ENCODE assay signal across 8 cellular contexts in the genomic region with DNA sequence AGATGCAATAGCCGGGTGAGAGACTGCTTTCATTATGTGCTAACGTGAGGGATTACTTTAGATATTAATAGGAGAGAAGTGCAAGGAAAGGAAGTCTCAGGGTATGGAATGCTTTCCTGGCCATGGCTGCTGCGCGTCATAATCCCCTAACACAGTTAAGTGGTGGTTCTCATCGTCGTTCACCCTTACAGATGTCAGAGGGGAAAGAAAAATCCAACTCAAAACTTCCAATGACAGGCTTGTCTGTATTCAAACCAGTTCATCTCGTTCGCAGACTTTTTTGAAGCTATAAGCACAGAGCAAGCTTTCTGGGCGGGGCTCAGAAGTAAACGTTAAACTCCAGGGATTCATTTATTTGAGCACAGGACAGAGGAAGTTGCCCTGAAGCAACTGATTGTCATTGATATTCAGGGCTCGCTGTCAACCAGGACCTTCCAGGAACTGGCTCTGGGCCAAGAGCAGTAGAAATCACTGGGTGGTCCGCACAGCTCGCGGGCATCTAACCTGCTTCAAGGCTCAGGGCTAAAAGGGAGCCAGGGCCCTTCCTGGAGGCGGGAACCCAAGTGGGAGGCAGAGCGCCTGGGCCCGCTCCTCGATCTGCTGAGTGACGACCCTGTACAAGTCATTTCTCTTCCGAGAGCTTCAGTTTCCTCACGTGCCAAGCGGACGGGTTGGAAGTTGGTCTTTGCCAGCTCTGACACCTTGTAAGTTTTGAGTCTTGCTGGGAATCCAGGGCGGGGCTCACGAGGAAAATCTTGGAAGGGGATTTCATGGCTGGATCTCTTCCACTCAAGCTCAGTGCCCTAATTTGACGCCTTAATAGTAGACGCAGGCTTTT. TPM values are rescaled to one million over a fixed set of nuclear protein-coding genes. Genes with fewer than 3 reads are reported as not detected.
DNase-seq lines count a peak whose midpoint lies in the region; ATAC-seq and TF ChIP-seq lines count a peak whose summit lies in the region.

No MANE protein-coding gene starts in this region.

- no peaks in the 10 kb centered on the region for H3K36me3 ChIP-seq in OCI-LY3 (replicated peaks; ENCODE audit: low read depth, low read length)

- H3K79me2 ChIP-seq in OCI-LY3 (ENCODE audit: low read length): peaks cover 7% of the 10 kb centered on the region; the same call in 1 of the 2 replicates

- no peaks in the 10 kb centered on the region; the same call in 1 of the 2 replicates for H4K20me1 ChIP-seq in OCI-LY3 (ENCODE audit: insufficient read depth, low read length)

- peak overlapping the region; percentile 93 for H3K4me2 ChIP-seq in OCI-LY3 (ENCODE audit: low read length)

- TF ChIP-seq CTCF in OCI-LY3 (IDR thresholded peaks at IDR 0.05; ENCODE audit: low read depth, low read length): no peak

- intact Hi-C loops in left colon (cut with DNase I, micrococcal nuclease): loop anchor here in 1 of 2 donors (10.0 kb wide), 1 partner anchor 408 kb away; the partner anchor contains the start of gene BCL6

- peak overlapping the region; percentile 87 for H2AFZ ChIP-seq in OCI-LY3 (ENCODE audit: low read depth, low read length)

- H3K4me1 ChIP-seq in OCI-LY3 (ENCODE audit: low read length): peaks cover 16% of the 10 kb centered on the region

- no peaks in the 10 kb centered on the region for H3K27me3 ChIP-seq in OCI-LY3 (ENCODE audit: low read depth, low read length)

- H3K9me3 ChIP-seq in OCI-LY3 (ENCODE audit: insufficient read depth, low read length): no peaks in the 10 kb centered on the region

- 0 out of 2 replicates have a peak overlapping the region, but pooled peaks have one; percentile 56 for H3K27ac ChIP-seq in OCI-LY3 (ENCODE audit: low read length)
- peak overlapping the region; percentile 78 for H3K27ac ChIP-seq in cingulate gyrus (ENCODE audit: low read depth, low read length)
- peak overlapping the region; percentile 74 for H3K27ac ChIP-seq in substantia nigra (ENCODE audit: low read depth, low read length, poor library complexity, severe bottlenecking)

- peak overlapping the region; percentile 87 for H3K9ac ChIP-seq in OCI-LY3 (ENCODE audit: low read length)

- peak overlapping the region; percentile 84 for H3K4me3 ChIP-seq in OCI-LY3 (ENCODE audit: low read length)

- ATAC-seq in left colon (peak; percentile 48), HG03175 (IDR thresholded peaks at IDR 0.05; ENCODE audit: unreplicated experiment) (no peak)

- DNase-seq in activated CD4-positive, alpha-beta T cell treated with anti-CD3 and anti-CD28 coated beads for 48 hours: peak; percentile 25
- DNase-seq in activated CD4-positive, alpha-beta T cell treated with anti-CD3 and anti-CD28 coated beads, Interleukin-2, amount 50 U/mL, for 1 hour: no peak
- peak; percentile 64 to 66 for DNase-seq in left colon
- DNase-seq in substantia nigra (lab: John Stamatoyannopoulos, UW): peak in 18 of 49 donors; percentile 10 to 82 (median 40)
- DNase-seq in cerebellum (ENCODE audit: low spot score): no peak

RNA-seq across cellular contexts. Expression of gene LPP, which starts 1.1 kb away (rescaled TPM):
- total RNA-seq in left colon: 100 to 1,000 TPM; 228 to 258 TPM
- total RNA-seq in cerebellum: 26.9 TPM

Comparison
In these comparisons a context has a peak if more than half of its experiments do, and no peak if none do; other contexts are left out.
1. DNase-seq: peak in activated CD4-positive, alpha-beta T cell treated with anti-CD3 and anti-CD28 coated beads for 48 hours (single experiment) and left colon (2 of 2); none in activated CD4-positive, alpha-beta T cell treated with anti-CD3 and anti-CD28 coated beads, Interleukin-2, amount 50 U/mL, for 1 hour (single experiment) and cerebellum (single experiment).
2. Peak in every context shown above with its lines, with median percentiles within 50 percentile points of each other: H3K27ac ChIP-seq.